1 cellular context compared by ENCODE assay signal in the genomic region with DNA sequence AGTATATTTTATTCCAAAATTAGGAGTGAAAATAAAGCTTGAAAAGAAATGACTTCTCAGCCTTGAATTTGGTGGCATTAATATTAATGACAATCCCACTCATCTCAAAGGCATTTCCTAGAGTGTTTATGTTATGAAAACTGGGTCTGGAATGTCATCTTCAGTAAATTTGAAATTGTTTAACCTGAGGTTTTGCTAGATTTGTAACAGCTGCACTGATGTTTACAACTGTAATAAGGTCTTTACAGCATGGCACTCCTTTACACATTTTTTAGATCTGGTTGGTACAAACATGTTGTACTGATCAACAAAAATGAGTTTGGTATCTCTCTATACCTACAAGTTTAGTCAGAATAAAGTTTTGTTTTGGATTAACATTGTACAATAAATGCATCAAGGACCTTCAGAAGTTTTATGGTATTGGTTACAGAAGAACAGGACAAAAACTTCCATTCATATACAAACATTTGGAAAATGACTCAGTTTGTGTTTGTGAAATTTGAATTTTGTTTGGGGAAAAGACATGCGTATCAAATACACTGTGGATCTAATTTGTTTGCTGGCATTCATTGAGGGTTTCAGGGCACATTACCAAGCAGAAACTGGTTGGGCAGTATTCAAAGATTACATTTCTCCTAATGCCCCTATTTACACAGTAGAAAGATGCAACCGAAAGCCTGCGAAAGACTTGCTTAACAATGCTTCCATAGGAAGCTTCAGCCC.
A peak's percentile ranks its signal among the peaks of the same experiment; 100 is the strongest.
TF ChIP-seq lines count a peak whose summit lies in the region.

No MANE protein-coding gene starts in this region.

TF ChIP-seq in SK-N-SH, 30 proteins besides CTCF, POLR2A, EP300 and RAD21 (continued from another document):
- TF ChIP-seq, protein P1, sequence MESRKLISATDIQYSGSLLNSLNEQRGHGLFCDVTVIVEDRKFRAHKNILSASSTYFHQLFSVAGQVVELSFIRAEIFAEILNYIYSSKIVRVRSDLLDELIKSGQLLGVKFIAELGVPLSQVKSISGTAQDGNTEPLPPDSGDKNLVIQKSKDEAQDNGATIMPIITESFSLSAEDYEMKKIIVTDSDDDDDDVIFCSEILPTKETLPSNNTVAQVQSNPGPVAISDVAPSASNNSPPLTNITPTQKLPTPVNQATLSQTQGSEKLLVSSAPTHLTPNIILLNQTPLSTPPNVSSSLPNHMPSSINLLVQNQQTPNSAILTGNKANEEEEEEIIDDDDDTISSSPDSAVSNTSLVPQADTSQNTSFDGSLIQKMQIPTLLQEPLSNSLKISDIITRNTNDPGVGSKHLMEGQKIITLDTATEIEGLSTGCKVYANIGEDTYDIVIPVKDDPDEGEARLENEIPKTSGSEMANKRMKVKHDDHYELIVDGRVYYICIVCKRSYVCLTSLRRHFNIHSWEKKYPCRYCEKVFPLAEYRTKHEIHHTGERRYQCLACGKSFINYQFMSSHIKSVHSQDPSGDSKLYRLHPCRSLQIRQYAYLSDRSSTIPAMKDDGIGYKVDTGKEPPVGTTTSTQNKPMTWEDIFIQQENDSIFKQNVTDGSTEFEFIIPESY (IDR thresholded peaks at IDR 0.05; ENCODE audit: borderline replicate concordance, low read depth): no peak
- no peak for TF ChIP-seq MXI1 (IDR thresholded peaks at IDR 0.05; ENCODE audit: low read depth, low read length)
- TF ChIP-seq RFX5 (IDR thresholded peaks at IDR 0.05; ENCODE audit: low read length): no peak
- peak; percentile 14; the same call in 1 of the 2 replicates for TF ChIP-seq FOSL2 (IDR thresholded peaks at IDR 0.05; ENCODE audit: borderline replicate concordance, low read depth)
- TF ChIP-seq ELF1 (IDR thresholded peaks at IDR 0.05): no peak
- TF ChIP-seq SIN3A (IDR thresholded peaks at IDR 0.05; ENCODE audit: borderline replicate concordance, low read depth, low read length): no peak
